ENCODE assay signal across 26 cellular contexts in genomic region chr4:3271131-3271530, GRCh38. TPM values are rescaled to one million over a fixed set of nuclear protein-coding genes. Genes with fewer than 3 reads are reported as not detected.
"Had no signal": no experiment of that assay in that cellular context is flagged by ENCODE, and none has a peak within 500 bp of the region (broad histone marks: within the 10 kb centered on the region; RNA-seq: fewer than 3 reads in every experiment).

No MANE protein-coding gene starts in this region.

- H3K4me3 ChIP-seq: ascending aorta, breast epithelium, cardiac muscle cell, colonic mucosa, dorsolateral prefrontal cortex had no signal

- H3K27ac ChIP-seq: ascending aorta, breast epithelium, cardiac muscle cell, colonic mucosa had no signal

- H3K36me3 ChIP-seq: ascending aorta, breast epithelium, cardiac muscle cell, colonic mucosa had no signal

- ATAC-seq: activated CD4-positive, alpha-beta T cell treated with anti-CD3 and anti-CD28 coated beads for 36 hours; activated CD8-positive, alpha-beta T cell treated with anti-CD3 and anti-CD28 coated beads, Interleukin-2, amount 10 ng/mL, durations not matched to agents 7 days and 5 days; activated naive CD4-positive, alpha-beta T cell treated with anti-CD3 and anti-CD28 coated beads, Interleukin-2, amount 50 U/mL, for 72 hours; activated T-cell treated with anti-CD3 and anti-CD28 coated beads, Interleukin-2, amount 50 U/mL, for 4 hours; activated T-helper 17 cell treated with anti-CD3 and anti-CD28 coated beads, Interleukin-2, amount 50 U/mL, for 72 hours; esophagus mucosa had no signal

- H3K4me1 ChIP-seq: ascending aorta, breast epithelium, colonic mucosa had no signal

- H3K27me3 ChIP-seq: ascending aorta, breast epithelium, cardiac muscle cell, colonic mucosa, dorsolateral prefrontal cortex had no signal

- DNase-seq: activated CD4-positive, alpha-beta memory T cell treated with anti-CD3 and anti-CD28 coated beads for 36 hours; activated CD4-positive, alpha-beta T cell treated with anti-CD3 and anti-CD28 coated beads for 36 hours; activated CD4-positive, alpha-beta T cell treated with anti-CD3 and anti-CD28 coated beads, Interleukin-2, amount 10 ng/mL, durations not matched to agents 24 days and 14 days; activated CD4-positive, CD25-positive, alpha-beta regulatory T cell; activated CD4-positive, CD25-positive, alpha-beta regulatory T cell treated with anti-CD3 and anti-CD28 coated beads, Interleukin-2, amount 50 U/mL, for 72 hours; activated CD8-positive, alpha-beta T cell treated with anti-CD3 and anti-CD28 coated beads, Interleukin-2, amount 10 ng/mL, durations not matched to agents 7 days and 5 days; activated gamma-delta T cell; activated naive CD4-positive, alpha-beta T cell; activated naive CD4-positive, alpha-beta T cell treated with anti-CD3 and anti-CD28 coated beads, Interleukin-2, amount 10 ng/mL, durations not matched to agents 7 days and 5 days; activated naive CD8-positive, alpha-beta T cell treated with anti-CD3 and anti-CD28 coated beads, Interleukin-2, amount 10 ng/mL, durations not matched to agents 7 days and 5 days; activated T-cell treated with anti-CD3 and anti-CD28 coated beads, Interleukin-2, amount 50 U/mL, for 4 hours; central memory CD4-positive, alpha-beta T cell; cerebellar nuclear complex; effector memory CD4-positive, alpha-beta T cell; endodermal cell; foreskin fibroblast; T-helper 2 cell had no signal

- H3K9me3 ChIP-seq: breast epithelium, colonic mucosa had no signal

RNA-seq across cellular contexts. Expression of gene MSANTD1, which starts 22.2 kb away (rescaled TPM):
- total RNA-seq: ascending aorta, epithelial cell of proximal tubule had no signal
